ENCODE assay signal across 18 cellular contexts in genomic region chr5:80149161-80149609, GRCh38.
A peak's percentile ranks its signal among the peaks of the same experiment; 100 is the strongest.
DNase-seq lines count a peak whose midpoint lies in the region; ATAC-seq and FAIRE-seq lines count a peak whose summit lies in the region.
"Had no signal": no experiment of that assay in that cellular context is flagged by ENCODE, and none has a peak within 500 bp of the region (broad histone marks: within the 10 kb centered on the region; RNA-seq: fewer than 3 reads in every experiment).

No MANE protein-coding gene starts in this region.

- peak overlapping the region in 2 of 10 donors; percentile 29 to 59 for H3K4me3 Mint-ChIP-seq in naive thymus-derived CD8-positive, alpha-beta T cell
- H3K4me3 Mint-ChIP-seq: neural crest cell had no signal

- no peaks in the 10 kb centered on the region for H3K27me3 Mint-ChIP-seq in naive thymus-derived CD8-positive, alpha-beta T cell

- POLR2A ChIA-PET in naive thymus-derived CD8-positive, alpha-beta T cell (lab: Charles Lee), result interaction anchor here (0.5 to 6.6 kb wide), 4 partner anchors 12 to 102 kb away, joined by 3 to 128 read pairs (median 3); no protein-coding TSS in a partner anchor

- no peak for ATAC-seq in naive thymus-derived CD8-positive, alpha-beta T cell
- ATAC-seq: A549 had no signal

- FAIRE-seq in HTR-8/SVneo (lab: Jason Lieb, UNC), result no peak
- FAIRE-seq: A549, frontal cortex, GM18507 had no signal

- peak overlapping the region; percentile 79 to 100 (median 98) for H3K27ac Mint-ChIP-seq in naive thymus-derived CD8-positive, alpha-beta T cell

- no peaks in the 10 kb centered on the region for H3K9me3 Mint-ChIP-seq in naive thymus-derived CD8-positive, alpha-beta T cell
- H3K9me3 Mint-ChIP-seq: neural crest cell had no signal

- DNase-seq in NCI-H2227 (lab: John Stamatoyannopoulos, UW; ENCODE audit: unreplicated experiment) (peak; percentile 14), NCI-H2227 treated with DMSO at 0.1 percent for 48 hours (lab: John Stamatoyannopoulos, UW) (no peak), NCI-H1105 (lab: John Stamatoyannopoulos, UW) (peak; percentile 4), SK-MEL-5 (ENCODE audit: low read depth, low spot score) (peak; percentile 68), retina (no peak), HTR-8/SVneo (ENCODE audit: insufficient read length, low spot score) (no peak), activated T-cell treated with anti-CD3 and anti-CD28 coated beads for 4 hours (no peak)
- no peak for DNase-seq in naive thymus-derived CD8-positive, alpha-beta T cell
- DNase-seq: Calu3; mammary epithelial cell; NK-92 treated with Interleukin-12 subunit alpha and Interleukin-12 subunit beta, amount 100 ng/mL, for 24 hours; SIG-M5; sigmoid colon; stimulated activated CD4-positive, alpha-beta T cell treated with anti-CD3 and anti-CD28 coated beads, Interleukin-2, amount 100 ng/mL, for 48 hours had no signal

- in situ Hi-C loops in SK-MEL-5 (cut with HindIII; ENCODE audit: low pct_unique_long_range_greater_than_20kb, low sequenced_read_pairs), result no loop called here

- peaks cover 36 to 87% (median 84%) of the 10 kb centered on the region in 4 donors for H3K4me1 Mint-ChIP-seq in naive thymus-derived CD8-positive, alpha-beta T cell

- H3K36me3 Mint-ChIP-seq in naive thymus-derived CD8-positive, alpha-beta T cell, result peaks cover 19 to 86% (median 49%) of the 10 kb centered on the region in 3 donors

Comparison
In these comparisons a context has a peak if more than half of its experiments do, and no peak if none do; other contexts are left out.
1. DNase-seq: peak in NCI-H2227 (single experiment), NCI-H1105 (single experiment) and SK-MEL-5 (single experiment); none in NCI-H2227 treated with DMSO at 0.1 percent for 48 hours (single experiment), naive thymus-derived CD8-positive, alpha-beta T cell (0 of 10), retina (single experiment), HTR-8/SVneo (single experiment) and activated T-cell treated with anti-CD3 and anti-CD28 coated beads for 4 hours (single experiment).